In genomic region chr6:21665436-21666199, GRCh38 we compare ENCODE assay signal across 8 cellular contexts.
A peak's percentile ranks its signal among the peaks of the same experiment; 100 is the strongest.
DNase-seq lines count a peak whose midpoint lies in the region; TF ChIP-seq lines count a peak whose summit lies in the region.

No MANE protein-coding gene starts in this region.

- H3K27me3 Mint-ChIP-seq in activated naive CD4-positive, alpha-beta T cell treated with anti-CD3 and anti-CD28 coated beads for 36 hours (ENCODE audit: low read depth), result peaks cover 72% of the 10 kb centered on the region

- peaks cover 4% of the 10 kb centered on the region for H3K4me1 ChIP-seq in mesendoderm (ENCODE audit: control insufficient read depth, low read depth, low read length)
- H3K4me1 ChIP-seq in uterus, result peaks cover 0 to 3% of the 10 kb centered on the region in 2 donors
- no peaks in the 10 kb centered on the region for H3K4me1 ChIP-seq in Karpas-422 (ENCODE audit: low read length)

- H4K20me1 ChIP-seq in Karpas-422 (ENCODE audit: insufficient read depth, low read depth, low read length), result no peaks in the 10 kb centered on the region

- H2BK15ac ChIP-seq in mesendoderm (replicated peaks; ENCODE audit: low read depth), result no peak overlapping the region

- no peak overlapping the region for H3K27ac Mint-ChIP-seq in activated naive CD4-positive, alpha-beta T cell treated with anti-CD3 and anti-CD28 coated beads for 36 hours

- H2BK5ac ChIP-seq in mesendoderm (ENCODE audit: low read length), result peak overlapping the region; percentile 74

- H2BK120ac ChIP-seq in mesendoderm (ENCODE audit: low read depth, low read length), result peak overlapping the region; percentile 10

- no peaks in the 10 kb centered on the region for H3K36me3 Mint-ChIP-seq in activated naive CD4-positive, alpha-beta T cell treated with anti-CD3 and anti-CD28 coated beads for 36 hours (ENCODE audit: low read depth)

- H3K27me3 ChIP-seq in mesendoderm (ENCODE audit: insufficient read depth, low read length, poor library complexity) (no peaks in the 10 kb centered on the region), uterus (no peaks in the 10 kb centered on the region), Karpas-422 (ENCODE audit: low read length) (no peaks in the 10 kb centered on the region)

- H3K4me3 Mint-ChIP-seq in activated naive CD4-positive, alpha-beta T cell treated with anti-CD3 and anti-CD28 coated beads for 36 hours, result peak overlapping the region; percentile 47

- no CpG with 5 or more reads among the region's 35 CpGs for whole genome bisulfite sequencing in mesendoderm (ENCODE audit: extremely low coverage, insufficient coverage, low lambda C conversion rate)

- peaks cover 27% of the 10 kb centered on the region for H3K4me1 Mint-ChIP-seq in activated naive CD4-positive, alpha-beta T cell treated with anti-CD3 and anti-CD28 coated beads for 36 hours (ENCODE audit: low read depth)

- H3K9ac ChIP-seq in mesendoderm (ENCODE audit: low read length), result peak overlapping the region; percentile 69
- H3K9ac ChIP-seq in Karpas-422 (ENCODE audit: low read length), result no peak overlapping the region

- no peak for DNase-seq in activated naive CD4-positive, alpha-beta T cell treated with anti-CD3 and anti-CD28 coated beads for 36 hours
- DNase-seq in activated naive CD4-positive, alpha-beta T cell (lab: John Stamatoyannopoulos, UW), result no peak
- no peak for DNase-seq in choroid plexus epithelial cell (ENCODE audit: low read depth)
- DNase-seq in mesendoderm, result peak; percentile 87
- DNase-seq in uterus, result peak; percentile 28 to 38
- DNase-seq in NCI-H226, result no peak
- no peak for DNase-seq in NCI-H2227 treated with DMSO at 0.1 percent for 48 hours (lab: John Stamatoyannopoulos, UW)
- DNase-seq in Karpas-422, result no peak

- peaks cover 24% of the 10 kb centered on the region for H3K79me2 ChIP-seq in mesendoderm (ENCODE audit: control insufficient read depth, insufficient read depth, low read length)
- H3K79me2 ChIP-seq in Karpas-422 (ENCODE audit: low read length), result no peaks in the 10 kb centered on the region

- H3K27ac ChIP-seq in mesendoderm (ENCODE audit: low read depth, low read length) (peak overlapping the region; percentile 69), uterus (peak overlapping the region; percentile 90 to 92), Karpas-422 (ENCODE audit: low read length) (no peak overlapping the region)

- no peak for TF ChIP-seq CTCF in choroid plexus epithelial cell (conservative IDR thresholded peaks at IDR 0.05; ENCODE audit: low read depth, low read length)
- TF ChIP-seq CTCF in uterus (IDR thresholded peaks at IDR 0.05), result no peak

- H3K9me3 ChIP-seq in uterus (no peaks in the 10 kb centered on the region), Karpas-422 (ENCODE audit: low read length) (no peaks in the 10 kb centered on the region)

- H2AK5ac ChIP-seq in mesendoderm (ENCODE audit: low read length), result peak overlapping the region; percentile 0

- H3K18ac ChIP-seq in mesendoderm (ENCODE audit: low read length), result peak overlapping the region; percentile 98

- peak overlapping the region; percentile 57 for H3K4me3 ChIP-seq in choroid plexus epithelial cell (ENCODE audit: low read depth, low read length)
- H3K4me3 ChIP-seq in mesendoderm (ENCODE audit: low read length), result peak overlapping the region; percentile 72
- H3K4me3 ChIP-seq in uterus, result peak overlapping the region; percentile 65 to 80
- H3K4me3 ChIP-seq in Karpas-422 (ENCODE audit: low read length), result no peak overlapping the region

- H4K8ac ChIP-seq in mesendoderm (ENCODE audit: low read depth, low read length), result no peak overlapping the region

- TF ChIP-seq POLR2A in uterus (IDR thresholded peaks at IDR 0.05), result no peak

- H3K56ac ChIP-seq in mesendoderm (ENCODE audit: low read length), result peak overlapping the region; percentile 95

- H3K4me2 ChIP-seq in mesendoderm (ENCODE audit: low read length) (peak overlapping the region; percentile 92), Karpas-422 (ENCODE audit: low read depth, low read length, poor library complexity, severe bottlenecking) (no peak overlapping the region)

- H4K5ac ChIP-seq in mesendoderm (ENCODE audit: low read length), result no peak overlapping the region

- H3K36me3 ChIP-seq in mesendoderm (ENCODE audit: control insufficient read depth, insufficient read depth, low read length), result no peaks in the 10 kb centered on the region
- H3K36me3 ChIP-seq in uterus, result no peaks in the 10 kb centered on the region
- no peaks in the 10 kb centered on the region for H3K36me3 ChIP-seq in Karpas-422 (ENCODE audit: insufficient read depth, low read length)

- H3K79me1 ChIP-seq in mesendoderm (ENCODE audit: low read length), result no peaks in the 10 kb centered on the region

- H3K4ac ChIP-seq in mesendoderm (ENCODE audit: low read depth, low read length), result peak overlapping the region; percentile 81

- no peaks in the 10 kb centered on the region for H3K9me3 Mint-ChIP-seq in activated naive CD4-positive, alpha-beta T cell treated with anti-CD3 and anti-CD28 coated beads for 36 hours

- H3K9me2 ChIP-seq in Karpas-422 (replicated peaks; ENCODE audit: insufficient read depth, low read length), result no peaks in the 10 kb centered on the region

- intact Hi-C loops in activated naive CD4-positive, alpha-beta T cell treated with anti-CD3 and anti-CD28 coated beads for 36 hours (cut with micrococcal nuclease), result loop anchor here (2.0 to 10.0 kb wide), 2 partner anchors 69 to 259 kb away; no protein-coding TSS in a partner anchor
- intact Hi-C loops in uterus (cut with DNase I; ENCODE audit: low total_unique reads), result no loop called here

- no peak overlapping the region for H2AFZ ChIP-seq in Karpas-422 (ENCODE audit: low read length)

- CTCF ChIA-PET in activated naive CD4-positive, alpha-beta T cell treated with anti-CD3 and anti-CD28 coated beads for 36 hours (lab: Charles Lee), result no interaction called here

- no peak overlapping the region for H3K23ac ChIP-seq in mesendoderm (ENCODE audit: low read length)

Comparison
In these comparisons a context has a peak if more than half of its experiments do, and no peak if none do; other contexts are left out.
1. DNase-seq: peak in mesendoderm (single experiment) and uterus (2 of 2); none in activated naive CD4-positive, alpha-beta T cell treated with anti-CD3 and anti-CD28 coated beads for 36 hours (single experiment), activated naive CD4-positive, alpha-beta T cell (0 of 4), choroid plexus epithelial cell (single experiment), NCI-H226 (single experiment), NCI-H2227 treated with DMSO at 0.1 percent for 48 hours (single experiment) and Karpas-422 (single experiment).